9 cellular contexts compared by ENCODE assay signal in genomic region chr10:5259952-5260578, GRCh38.
"Had no signal": no experiment of that assay in that cellular context is flagged by ENCODE, and none has a peak within 500 bp of the region (broad histone marks: within the 10 kb centered on the region; RNA-seq: fewer than 3 reads in every experiment).

No MANE protein-coding gene starts in this region.

- H3K9ac ChIP-seq: GM23248 had no signal

- H2AFZ ChIP-seq: GM23248 had no signal

- H3K4me3 ChIP-seq: GM23248, HAP-1, K562 had no signal

- H3K9me3 Mint-ChIP-seq: HFFc6 had no signal

- DNase-seq: GM23248, GOT3, H7, HFFc6, IMR-90 had no signal

- H3K4me3 Mint-ChIP-seq: HFFc6 had no signal

- ATAC-seq: HCT116, K562 had no signal

- H3K9me3 ChIP-seq: HAP-1 had no signal

- H3K36me3 ChIP-seq: HAP-1 had no signal

- FAIRE-seq: K562 had no signal

- H3K27ac Mint-ChIP-seq: HFFc6 had no signal

- H3K27ac ChIP-seq: GM23248, HL-60 had no signal

- H3K4me1 ChIP-seq: HAP-1 had no signal
